8 cellular contexts compared by ENCODE assay signal in genomic region chr1:205226868-205227583, GRCh38. TPM values are rescaled to one million over a fixed set of nuclear protein-coding genes. Genes with fewer than 3 reads are reported as not detected.
DNase-seq lines count a peak whose midpoint lies in the region; ATAC-seq and TF ChIP-seq lines count a peak whose summit lies in the region.

No MANE protein-coding gene starts in this region.

- no peaks in the 10 kb centered on the region for H3K9me3 Mint-ChIP-seq in stimulated activated naive CD8-positive, alpha-beta T cell treated with anti-CD3 and anti-CD28 coated beads, Interleukin-15, Interleukin-2, amounts not matched to agents 100 ng/mL and 50 ng/mL, for 24 hours
- H3K9me3 Mint-ChIP-seq in T-helper 1 cell treated with Interleukin-12 subunit alpha and Interleukin-12 subunit beta and Interleukin-4 antibody, amounts not matched to agents 30 μg/mL and 1 μg/mL, for 36 hours = no peaks in the 10 kb centered on the region

- no peak for TF ChIP-seq EP300 in ovary (IDR thresholded peaks at IDR 0.05)

- no peaks in the 10 kb centered on the region for H3K36me3 ChIP-seq in ovary

- H3K27ac ChIP-seq in ovary = no peak overlapping the region

- peak overlapping the region; percentile 75 for H3K4me3 Mint-ChIP-seq in stimulated activated naive CD8-positive, alpha-beta T cell treated with anti-CD3 and anti-CD28 coated beads, Interleukin-15, Interleukin-2, amounts not matched to agents 100 ng/mL and 50 ng/mL, for 24 hours
- peak overlapping the region; percentile 76 for H3K4me3 Mint-ChIP-seq in T-helper 1 cell treated with Interleukin-12 subunit alpha and Interleukin-12 subunit beta and Interleukin-4 antibody, amounts not matched to agents 30 μg/mL and 1 μg/mL, for 36 hours

- no peak for TF ChIP-seq POLR2A in ovary (IDR thresholded peaks at IDR 0.05)

- peak overlapping the region; percentile 61 for H3K4me3 ChIP-seq in ovary

- intact Hi-C loops in ovary (cut with DNase I) = loop anchor here in 1 of 4 donors (5.0 kb wide), 1 partner anchor 35 kb away; no protein-coding TSS in a partner anchor

- no peaks in the 10 kb centered on the region for H3K36me3 Mint-ChIP-seq in stimulated activated naive CD8-positive, alpha-beta T cell treated with anti-CD3 and anti-CD28 coated beads, Interleukin-15, Interleukin-2, amounts not matched to agents 100 ng/mL and 50 ng/mL, for 24 hours (ENCODE audit: low read depth)
- no peaks in the 10 kb centered on the region for H3K36me3 Mint-ChIP-seq in T-helper 1 cell treated with Interleukin-12 subunit alpha and Interleukin-12 subunit beta and Interleukin-4 antibody, amounts not matched to agents 30 μg/mL and 1 μg/mL, for 36 hours (ENCODE audit: low read depth)

- WGBS in ovary, 3 donors = 12 to 13% (median 13%) methylated on average over 8 of the region's 8 CpGs

- DNase-seq in stimulated activated naive CD8-positive, alpha-beta T cell treated with anti-CD3 and anti-CD28 coated beads, Interleukin-15, Interleukin-2, amounts not matched to agents 100 U/mL and 50 U/mL, for 24 hours = no peak
- peak; percentile 30 for DNase-seq in fibroblast of gingiva (ENCODE audit: low read depth)
- DNase-seq in ovary = peak in 2 of 5 donors; percentile 38 to 47
- DNase-seq in effector CD4-positive, alpha-beta T cell = no peak

- H3K9me3 ChIP-seq in ovary = no peaks in the 10 kb centered on the region

- ATAC-seq in stimulated activated naive CD8-positive, alpha-beta T cell treated with anti-CD3 and anti-CD28 coated beads, Interleukin-15, Interleukin-2, amounts not matched to agents 100 U/mL and 50 U/mL, for 24 hours = no peak
- ATAC-seq in GM19328 (IDR thresholded peaks at IDR 0.05; ENCODE audit: unreplicated experiment) = no peak
- ATAC-seq in activated CD4-positive, CD25-positive, alpha-beta regulatory T cell treated with anti-CD3 and anti-CD28 coated beads, Interleukin-2, amount 50 U/mL, for 24 hours = no peak

- no peak for TF ChIP-seq CTCF in ovary (IDR thresholded peaks at IDR 0.05)

- H3K4me1 Mint-ChIP-seq in stimulated activated naive CD8-positive, alpha-beta T cell treated with anti-CD3 and anti-CD28 coated beads, Interleukin-15, Interleukin-2, amounts not matched to agents 100 ng/mL and 50 ng/mL, for 24 hours (ENCODE audit: low read depth) = peaks cover 41% of the 10 kb centered on the region
- H3K4me1 Mint-ChIP-seq in T-helper 1 cell treated with Interleukin-12 subunit alpha and Interleukin-12 subunit beta and Interleukin-4 antibody, amounts not matched to agents 30 μg/mL and 1 μg/mL, for 36 hours (ENCODE audit: low read depth) = peaks cover 38% of the 10 kb centered on the region

- H3K27me3 Mint-ChIP-seq in stimulated activated naive CD8-positive, alpha-beta T cell treated with anti-CD3 and anti-CD28 coated beads, Interleukin-15, Interleukin-2, amounts not matched to agents 100 ng/mL and 50 ng/mL, for 24 hours = peaks cover 29% of the 10 kb centered on the region
- H3K27me3 Mint-ChIP-seq in T-helper 1 cell treated with Interleukin-12 subunit alpha and Interleukin-12 subunit beta and Interleukin-4 antibody, amounts not matched to agents 30 μg/mL and 1 μg/mL, for 36 hours (ENCODE audit: low read depth) = peaks cover 40% of the 10 kb centered on the region

- no peak overlapping the region for H3K27ac Mint-ChIP-seq in stimulated activated naive CD8-positive, alpha-beta T cell treated with anti-CD3 and anti-CD28 coated beads, Interleukin-15, Interleukin-2, amounts not matched to agents 100 ng/mL and 50 ng/mL, for 24 hours
- no peak overlapping the region for H3K27ac Mint-ChIP-seq in T-helper 1 cell treated with Interleukin-12 subunit alpha and Interleukin-12 subunit beta and Interleukin-4 antibody, amounts not matched to agents 30 μg/mL and 1 μg/mL, for 36 hours

- peaks cover 13% of the 10 kb centered on the region for H3K4me1 ChIP-seq in ovary (ENCODE audit: insufficient read depth)

- no peaks in the 10 kb centered on the region for H3K27me3 ChIP-seq in ovary

RNA-seq across cellular contexts. Expression of gene TMCC2, which starts 0.7 kb away (rescaled TPM):
- 10 to 100 TPM in 1 of 7 donors, 1 to 10 TPM in 6; 2.6 to 10.1 (median 7.8) TPM for total RNA-seq in ovary
- 10 to 100 TPM in 1 of 2 donors, 1 to 10 TPM in 1; 2.3 to 11.0 TPM for polyA plus RNA-seq in ovary

RNA-seq across cellular contexts. Expression of gene DSTYK, which starts 15.5 kb away (rescaled TPM):
- total RNA-seq in ovary = 10 to 100 TPM in 6 of 7 donors, 1 to 10 TPM in 1; 8.8 to 20.0 (median 18.0) TPM
- polyA plus RNA-seq in ovary = 10 to 100 TPM; 10.7 to 18.8 TPM
